23 cellular contexts compared by ENCODE assay signal in the genomic region with DNA sequence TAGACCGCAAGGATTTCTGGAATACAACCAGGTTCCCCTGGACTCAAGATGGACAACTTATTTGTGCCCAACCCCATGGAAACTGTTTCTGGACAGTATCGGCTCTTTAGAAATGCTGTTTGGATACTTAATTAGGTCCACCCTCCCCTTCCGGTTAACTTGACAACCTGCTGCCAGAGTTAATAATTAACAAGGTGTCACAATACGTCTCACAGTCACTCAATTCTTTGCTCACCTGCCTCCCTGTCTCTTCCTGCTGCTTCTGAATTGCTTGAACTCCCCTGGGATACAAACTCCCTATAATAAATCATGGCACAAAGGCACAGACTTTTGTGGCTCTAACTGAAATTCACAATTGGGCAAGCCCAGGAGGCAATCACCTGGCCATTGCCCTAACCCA.
A peak's percentile ranks its signal among the peaks of the same experiment; 100 is the strongest.
DNase-seq lines count a peak whose midpoint lies in the region; ATAC-seq, FAIRE-seq and TF ChIP-seq lines count a peak whose summit lies in the region.
"Had no signal": no experiment of that assay in that cellular context is flagged by ENCODE, and none has a peak within 500 bp of the region (broad histone marks: within the 10 kb centered on the region; RNA-seq: fewer than 3 reads in every experiment).

No MANE protein-coding gene starts in this region.

- no peaks in the 10 kb centered on the region for H3K9me3 ChIP-seq in pancreas
- H3K9me3 ChIP-seq in gastroesophageal sphincter = no peaks in the 10 kb centered on the region
- peaks cover 0 to 5% (median 0%) of the 10 kb centered on the region in 8 donors for H3K9me3 ChIP-seq in spleen
- H3K9me3 ChIP-seq: HAP-1, prostate gland, SJCRH30, suprapubic skin had no signal

- peak in 3 of 4 donors; percentile 35 to 47 (median 38) for ATAC-seq in pancreas
- no peak for ATAC-seq in GM21737 (IDR thresholded peaks at IDR 0.05; ENCODE audit: unreplicated experiment)
- no peak for ATAC-seq in gastroesophageal sphincter
- ATAC-seq: activated T-helper 17 cell treated with anti-CD3 and anti-CD28 coated beads, Interleukin-2, amount 50 U/mL, for 72 hours; left ventricle myocardium superior; stimulated activated memory B cell treated with anti-CD40 and anti-IgM and Interleukin-4, amounts not matched to agents 10 μg/mL and 1 μg/mL and 100 μg/mL, for 72 hours; T-helper 17 cell had no signal

- H3K36me3 ChIP-seq in pancreas (no peaks in the 10 kb centered on the region), gastroesophageal sphincter (no peaks in the 10 kb centered on the region), spleen (no peaks in the 10 kb centered on the region)
- H3K36me3 ChIP-seq: HAP-1, prostate gland, SJCRH30, suprapubic skin, WERI-Rb-1 had no signal

- no peak for FAIRE-seq in pancreas (lab: Jason Lieb, UNC)
- FAIRE-seq: astrocyte, RCC 7860 had no signal

- TF ChIP-seq EP300 in gastroesophageal sphincter (IDR thresholded peaks at IDR 0.05) = no peak

- intact Hi-C loops in pancreas (cut with DNase I) (no loop called here), spleen (cut with DNase I; ENCODE audit: low total_unique reads) (no loop called here)

- TF ChIP-seq POLR2A in gastroesophageal sphincter (IDR thresholded peaks at IDR 0.05) (no peak), spleen (IDR thresholded peaks at IDR 0.05) (no peak)

- TF ChIP-seq CTCF in pancreas (IDR thresholded peaks at IDR 0.05) (no peak), gastroesophageal sphincter (IDR thresholded peaks at IDR 0.05) (no peak), spleen (IDR thresholded peaks at IDR 0.05 in 8 of 11, conservative IDR thresholded peaks at IDR 0.05 in 3 of 11) (no peak)

- H3K4me1 ChIP-seq in pancreas (no peaks in the 10 kb centered on the region), gastroesophageal sphincter (no peaks in the 10 kb centered on the region), spleen (no peaks in the 10 kb centered on the region)
- H3K4me1 ChIP-seq: HAP-1, prostate gland, SJCRH30, suprapubic skin had no signal

- H3K27ac ChIP-seq in pancreas (no peak overlapping the region), gastroesophageal sphincter (no peak overlapping the region), spleen (no peak overlapping the region)
- H3K27ac ChIP-seq: prostate gland, SJCRH30, suprapubic skin, WERI-Rb-1 had no signal

- DNase-seq in HT-29 (ENCODE audit: low spot score) (peak; percentile 16), NCI-H146 treated with DMSO at 0.1 percent for 48 hours (lab: John Stamatoyannopoulos, UW; ENCODE audit: unreplicated experiment) (peak; percentile 100), NCI-H774 (lab: John Stamatoyannopoulos, UW) (peak; percentile 88), pancreas (no peak), spleen (no peak)
- DNase-seq: activated CD4-positive, alpha-beta T cell treated with anti-CD3 and anti-CD28 coated beads, Interleukin-2, amount 10 ng/mL, durations not matched to agents 7 days and 5 days; activated naive CD8-positive, alpha-beta T cell treated with anti-CD3 and anti-CD28 coated beads for 36 hours; GF-D8; KG1; left ventricle myocardium superior; SJCRH30; stimulated activated CD4-positive, alpha-beta T cell treated with anti-CD3 and anti-CD28 coated beads, Interleukin-2, amount 100 ng/mL, for 24 hours; T-helper 17 cell; WERI-Rb-1 had no signal

- H3K27me3 ChIP-seq in pancreas (no peaks in the 10 kb centered on the region), gastroesophageal sphincter (no peaks in the 10 kb centered on the region), spleen (replicated peaks in 1 of 7) (no peaks in the 10 kb centered on the region)
- H3K27me3 ChIP-seq: SJCRH30, suprapubic skin had no signal

- 37 to 42% methylated on average over 4 of the region's 4 CpGs for WGBS in pancreas, 2 donors
- WGBS in gastroesophageal sphincter (ENCODE audit: low coverage in 1 of 2), 2 donors = 74 to 90% methylated on average over 4 of the region's 4 CpGs
- WGBS in spleen, 5 donors = 90 to 97% (median 94%) methylated on average over 4 of the region's 4 CpGs

- no peak overlapping the region for H3K4me3 ChIP-seq in pancreas
- H3K4me3 ChIP-seq in gastroesophageal sphincter = no peak overlapping the region
- H3K4me3 ChIP-seq in spleen = no peak overlapping the region
- H3K4me3 ChIP-seq: HAP-1, prostate gland, SJCRH30, suprapubic skin had no signal

Comparison
In these comparisons a context has a peak if more than half of its experiments do, and no peak if none do; other contexts are left out.
1. DNase-seq: peak in HT-29 (single experiment), NCI-H146 treated with DMSO at 0.1 percent for 48 hours (single experiment) and NCI-H774 (single experiment); none in pancreas (0 of 6) and spleen (single experiment).
2. ATAC-seq: peak in pancreas (3 of 4); none in GM21737 (single experiment) and gastroesophageal sphincter (single experiment).